11 cellular contexts compared by ENCODE assay signal in genomic region chr20:53657289-53657678, GRCh38.
DNase-seq lines count a peak whose midpoint lies in the region; ATAC-seq, FAIRE-seq and TF ChIP-seq lines count a peak whose summit lies in the region.
"Had no signal": no experiment of that assay in that cellular context is flagged by ENCODE, and none has a peak within 500 bp of the region (broad histone marks: within the 10 kb centered on the region; RNA-seq: fewer than 3 reads in every experiment).

No MANE protein-coding gene starts in this region.

- RAD21 ChIA-PET in GM12878 (lab: Charles Lee; ENCODE audit: unreplicated experiment): interaction anchor here (1.2 to 3.7 kb wide), 18 partner anchors 14 to 261 kb away, joined by 3 to 30 read pairs (median 8); partner anchors contain the start of gene ZNF217

- H3K9me3 ChIP-seq in CD8-positive, alpha-beta T cell (ENCODE audit: low read length): no peaks in the 10 kb centered on the region
- no peaks in the 10 kb centered on the region for H3K9me3 ChIP-seq in HUES64 (ENCODE audit: insufficient read depth, low read depth, low read length)
- no peaks in the 10 kb centered on the region for H3K9me3 ChIP-seq in GM12878 (replicated peaks; ENCODE audit: control insufficient read depth, insufficient read depth, low read length)
- H3K9me3 ChIP-seq in prostate gland: no peaks in the 10 kb centered on the region
- H3K9me3 ChIP-seq: SJSA1 had no signal

- H3K4me1 Mint-ChIP-seq in CD8-positive, alpha-beta T cell (ENCODE audit: low read depth): peaks cover 76% of the 10 kb centered on the region

- H2AFZ ChIP-seq in GM12878 (ENCODE audit: control insufficient read depth, low read depth, low read length): peak overlapping the region; percentile 57; the same call in 1 of the 2 replicates

- TF ChIP-seq POLR2A in GM12878 (IDR thresholded peaks at IDR 0.05; ENCODE audit: low read depth, low read length): no peak
- no peak for TF ChIP-seq POLR2A in prostate gland (IDR thresholded peaks at IDR 0.05)

- TF ChIP-seq RAD21 in GM12878 (IDR thresholded peaks at IDR 0.05; ENCODE audit: insufficient read depth, low read depth, low read length): no peak

- no peaks in the 10 kb centered on the region for H3K36me3 ChIP-seq in CD8-positive, alpha-beta T cell (ENCODE audit: insufficient read depth, low read length)
- H3K36me3 ChIP-seq in HUES64 (ENCODE audit: insufficient read depth, low read length) (no peaks in the 10 kb centered on the region), GM12878 (ENCODE audit: control insufficient read depth in 2 of 2, insufficient read depth in 2 of 2, low read length in 1 of 2) (no peaks in the 10 kb centered on the region), prostate gland (no peaks in the 10 kb centered on the region)
- H3K36me3 ChIP-seq: SJSA1 had no signal

- peak overlapping the region; percentile 29 for H3K4me2 ChIP-seq in GM12878 (ENCODE audit: control insufficient read depth, insufficient read depth)

- POLR2A ChIA-PET in CD8-positive, alpha-beta T cell (lab: Charles Lee): interaction anchor here (1.2 to 2.1 kb wide), 3 partner anchors 14 to 183 kb away, joined by 3 to 8 read pairs (median 3); no protein-coding TSS in a partner anchor
- POLR2A ChIA-PET in GM12878 (lab: Charles Lee): interaction anchor here (0.7 to 3.4 kb wide), 9 partner anchors 9 to 209 kb away, joined by 3 to 20 read pairs (median 4); no protein-coding TSS in a partner anchor

- in situ Hi-C loops in GM12878 (cut with MboI): no loop called here

- intact Hi-C loops in CD8-positive, alpha-beta T cell (cut with DNase I, micrococcal nuclease): loop anchor here (5.0 kb wide), 5 partner anchors 45 to 260 kb away; no protein-coding TSS in a partner anchor
- intact Hi-C loops in GM12878 (cut with micrococcal nuclease; ENCODE audit: unreplicated experiment): loop anchor here (2.0 to 10.0 kb wide), 5 partner anchors 34 to 408 kb away; no protein-coding TSS in a partner anchor
- intact Hi-C loops in prostate gland (cut with DNase I): loop anchor here (5.0 kb wide), 1 partner anchor 35 kb away; no protein-coding TSS in a partner anchor

- no peak for TF ChIP-seq EP300 in GM12878 (IDR thresholded peaks at IDR 0.05; ENCODE audit: borderline replicate concordance in 1 of 2, control insufficient read depth in 1 of 2, low read depth in 2 of 2, low read length in 2 of 2)

- DNase-seq in CD8-positive, alpha-beta T cell: no peak
- DNase-seq in GM12878 (ENCODE audit: low read depth, low spot score) (no peak), prostate gland (ENCODE audit: low spot score) (no peak), epidermal melanocyte (ENCODE audit: insufficient read length, low spot score) (no peak), midbrain (lab: John Stamatoyannopoulos, UW) (no peak)
- DNase-seq: DND-41, Kasumi-1, NCI-H226 had no signal

- H3K27me3 Mint-ChIP-seq in CD8-positive, alpha-beta T cell (ENCODE audit: low read depth): no peaks in the 10 kb centered on the region

- no peak overlapping the region for H3K27ac ChIP-seq in CD8-positive, alpha-beta T cell (ENCODE audit: low read depth, low read length)
- H3K27ac ChIP-seq in HUES64 (ENCODE audit: low read depth, low read length) (no peak overlapping the region), GM12878 (ENCODE audit: control insufficient read depth, insufficient read depth) (peak overlapping the region; percentile 99), prostate gland (peak overlapping the region; percentile 25 to 71)
- H3K27ac ChIP-seq: SJSA1 had no signal

- TF ChIP-seq CTCF in CD8-positive, alpha-beta T cell (IDR thresholded peaks at IDR 0.05): no peak
- TF ChIP-seq CTCF in GM12878 (IDR thresholded peaks at IDR 0.05 in 2 of 3, conservative IDR thresholded peaks at IDR 0.05 in 1 of 3; ENCODE audit: control insufficient read depth in 2 of 3, extremely low read depth in 1 of 3, insufficient read depth in 1 of 3, low read depth in 3 of 3, low read length in 3 of 3) (no peak), prostate gland (IDR thresholded peaks at IDR 0.05) (no peak)

- peaks cover 2% of the 10 kb centered on the region; the same call in 1 of the 2 replicates for H3K79me2 ChIP-seq in GM12878 (ENCODE audit: control insufficient read depth, insufficient read depth, low read length)

- peak overlapping the region; percentile 73 for H3K27ac Mint-ChIP-seq in CD8-positive, alpha-beta T cell

- no TSS peak for BruUV-seq in GM12878 (replicated peaks; lab: Mats Ljungman, UMichigan)

- no peak overlapping the region for H3K4me3 Mint-ChIP-seq in CD8-positive, alpha-beta T cell

- FAIRE-seq in GM12878 (lab: Jason Lieb, UNC): no peak

- H3K36me3 Mint-ChIP-seq in CD8-positive, alpha-beta T cell: no peaks in the 10 kb centered on the region

- H3K4me1 ChIP-seq in CD8-positive, alpha-beta T cell (ENCODE audit: insufficient read depth, low read length): peaks cover 71% of the 10 kb centered on the region
- H3K4me1 ChIP-seq in HUES64 (ENCODE audit: insufficient read depth, low read length): peaks cover 37% of the 10 kb centered on the region
- peaks cover 75% of the 10 kb centered on the region for H3K4me1 ChIP-seq in GM12878 (ENCODE audit: control insufficient read depth, insufficient read depth, low read length)
- H3K4me1 ChIP-seq in prostate gland (replicated peaks): peaks cover 4% of the 10 kb centered on the region

- no peaks in the 10 kb centered on the region for H3K9me3 Mint-ChIP-seq in CD8-positive, alpha-beta T cell

- H3K9ac ChIP-seq in HUES64 (ENCODE audit: low read depth, low read length) (0 out of 2 replicates have a peak overlapping the region, but pooled peaks have one; percentile 27), GM12878 (ENCODE audit: control insufficient read depth, insufficient read depth, low read length) (peak overlapping the region; percentile 42)

- no peak for ATAC-seq in CD8-positive, alpha-beta T cell
- ATAC-seq in GM12878 (peak; percentile 8; the same call in 1 of the 3 replicates), HG03280 (IDR thresholded peaks at IDR 0.05; ENCODE audit: unreplicated experiment) (no peak)

- no peaks in the 10 kb centered on the region for H3K27me3 ChIP-seq in CD8-positive, alpha-beta T cell (ENCODE audit: insufficient read depth, low read length)
- no peaks in the 10 kb centered on the region for H3K27me3 ChIP-seq in HUES64 (ENCODE audit: insufficient read depth, low read length)
- H3K27me3 ChIP-seq in GM12878 (replicated peaks in 1 of 2; ENCODE audit: control insufficient read depth in 2 of 2, insufficient read depth in 2 of 2, low read length in 1 of 2): no peaks in the 10 kb centered on the region
- H3K27me3 ChIP-seq in prostate gland (replicated peaks; ENCODE audit: insufficient read depth): no peaks in the 10 kb centered on the region
- H3K27me3 ChIP-seq: SJSA1 had no signal

- SMC1A ChIA-PET in GM12878 (lab: Charles Lee; ENCODE audit: uncharacterized antibody, unreplicated experiment): interaction anchor here (0.9 to 12.4 kb wide), 29 partner anchors 12 to 283 kb away, joined by 3 to 149 read pairs (median 6); no protein-coding TSS in a partner anchor

- H4K20me1 ChIP-seq in GM12878 (ENCODE audit: control insufficient read depth, insufficient read depth): no peaks in the 10 kb centered on the region

- CTCF ChIA-PET in CD8-positive, alpha-beta T cell (lab: Charles Lee): interaction anchor here (1.2 to 2.5 kb wide), 3 partner anchors 50 to 79 kb away, joined by 3 to 12 read pairs (median 5); no protein-coding TSS in a partner anchor
- CTCF ChIA-PET in GM12878 (lab: Yijun Ruan, JAX): interaction anchor here (1.0 to 2.0 kb wide), 5 partner anchors 15 to 213 kb away, joined by 3 to 5 read pairs (median 3); no protein-coding TSS in a partner anchor

- H3K4me3 ChIP-seq in CD8-positive, alpha-beta T cell (ENCODE audit: low read depth, low read length): no peak overlapping the region
- H3K4me3 ChIP-seq in HUES64 (ENCODE audit: low read length): no peak overlapping the region
- H3K4me3 ChIP-seq in GM12878: 0 out of 2 replicates have a peak overlapping the region, but pooled peaks have one; percentile 4
- H3K4me3 ChIP-seq in prostate gland: no peak overlapping the region
- H3K4me3 ChIP-seq: SJSA1 had no signal

TF ChIP-seq in GM12878, 131 proteins besides CTCF, POLR2A, EP300 and RAD21 (continues in another document):
- TF ChIP-seq ZNF384 (IDR thresholded peaks at IDR 0.05; ENCODE audit: borderline replicate concordance, low read depth, low read length) (peak; percentile 83), CBX3 (IDR thresholded peaks at IDR 0.05; ENCODE audit: borderline replicate concordance, low read depth) (no peak), STAT3 (IDR thresholded peaks at IDR 0.05; ENCODE audit: low read depth, low read length) (no peak), CBFB (IDR thresholded peaks at IDR 0.05; ENCODE audit: low read depth) (0 out of 2 replicates have a peak, but pooled peaks have one; percentile 14), NFYA (IDR thresholded peaks at IDR 0.05; ENCODE audit: borderline replicate concordance, low read depth, low read length) (no peak)
- TF ChIP-seq, protein P1, sequence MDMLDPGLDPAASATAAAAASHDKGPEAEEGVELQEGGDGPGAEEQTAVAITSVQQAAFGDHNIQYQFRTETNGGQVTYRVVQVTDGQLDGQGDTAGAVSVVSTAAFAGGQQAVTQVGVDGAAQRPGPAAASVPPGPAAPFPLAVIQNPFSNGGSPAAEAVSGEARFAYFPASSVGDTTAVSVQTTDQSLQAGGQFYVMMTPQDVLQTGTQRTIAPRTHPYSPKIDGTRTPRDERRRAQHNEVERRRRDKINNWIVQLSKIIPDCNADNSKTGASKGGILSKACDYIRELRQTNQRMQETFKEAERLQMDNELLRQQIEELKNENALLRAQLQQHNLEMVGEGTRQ (IDR thresholded peaks at IDR 0.05; ENCODE audit: borderline replicate concordance, low read depth, low read length): no peak
- TF ChIP-seq, protein P2, sequence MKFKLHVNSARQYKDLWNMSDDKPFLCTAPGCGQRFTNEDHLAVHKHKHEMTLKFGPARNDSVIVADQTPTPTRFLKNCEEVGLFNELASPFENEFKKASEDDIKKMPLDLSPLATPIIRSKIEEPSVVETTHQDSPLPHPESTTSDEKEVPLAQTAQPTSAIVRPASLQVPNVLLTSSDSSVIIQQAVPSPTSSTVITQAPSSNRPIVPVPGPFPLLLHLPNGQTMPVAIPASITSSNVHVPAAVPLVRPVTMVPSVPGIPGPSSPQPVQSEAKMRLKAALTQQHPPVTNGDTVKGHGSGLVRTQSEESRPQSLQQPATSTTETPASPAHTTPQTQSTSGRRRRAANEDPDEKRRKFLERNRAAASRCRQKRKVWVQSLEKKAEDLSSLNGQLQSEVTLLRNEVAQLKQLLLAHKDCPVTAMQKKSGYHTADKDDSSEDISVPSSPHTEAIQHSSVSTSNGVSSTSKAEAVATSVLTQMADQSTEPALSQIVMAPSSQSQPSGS (IDR thresholded peaks at IDR 0.05; ENCODE audit: low read length): no peak

Comparison
In these comparisons a context has a peak if more than half of its experiments do, and no peak if none do; other contexts are left out.
1. H3K27ac ChIP-seq: peak in GM12878 (single experiment) and prostate gland (2 of 2); none in CD8-positive, alpha-beta T cell (single experiment) and HUES64 (single experiment).